ENCODE assay signal across 19 cellular contexts in genomic region chr1:96544831-96545221, GRCh38.
"Had no signal": no experiment of that assay in that cellular context is flagged by ENCODE, and none has a peak within 500 bp of the region (broad histone marks: within the 10 kb centered on the region; RNA-seq: fewer than 3 reads in every experiment).

No MANE protein-coding gene starts in this region.

- H3K9me3 Mint-ChIP-seq: activated B cell treated with CpG ODN at 0.5 μM for 24 hours; activated CD4-positive, alpha-beta memory T cell treated with anti-CD3 and anti-CD28 coated beads, Interleukin-2, amount 10 ng/mL, durations not matched to agents 7 days and 5 days; activated T-cell treated with anti-CD3 and anti-CD28 coated beads, Interleukin-2, amount 50 U/mL, for 4 hours; nephron had no signal

- H3K4me1 ChIP-seq: uterus had no signal

- H3K9me3 ChIP-seq: tibial nerve, uterus had no signal

- H3K27me3 ChIP-seq: brain microvascular endothelial cell, tibial nerve, uterus had no signal

- DNase-seq: activated B cell treated with CpG ODN at 0.5 μM for 24 hours; activated CD4-positive, alpha-beta memory T cell treated with anti-CD3 and anti-CD28 coated beads, Interleukin-2, amount 10 ng/mL, durations not matched to agents 7 days and 5 days; activated CD4-positive, alpha-beta T cell treated with anti-CD3 and anti-CD28 coated beads for 4 hours; activated naive CD4-positive, alpha-beta T cell treated with anti-CD3 and anti-CD28 coated beads, Interleukin-2, amount 50 U/mL, for 16 hours; activated T-cell treated with anti-CD3 and anti-CD28 coated beads, Interleukin-2, amount 50 U/mL, for 4 hours; aorta; brain microvascular endothelial cell; foreskin melanocyte; hypothalamus; kidney; midbrain; occipital lobe; stimulated activated naive CD8-positive, alpha-beta T cell treated with anti-CD3 and anti-CD28 coated beads, Interleukin-15, Interleukin-2, amounts not matched to agents 100 U/mL and 50 U/mL, for 24 hours; T-helper 2 cell; uterus had no signal

- H3K27me3 Mint-ChIP-seq: activated B cell treated with CpG ODN at 0.5 μM for 24 hours; activated CD4-positive, alpha-beta memory T cell treated with anti-CD3 and anti-CD28 coated beads, Interleukin-2, amount 10 ng/mL, durations not matched to agents 7 days and 5 days had no signal

- H3K4me3 ChIP-seq: coronary artery, tibial nerve, uterus had no signal

- H3K36me3 ChIP-seq: brain microvascular endothelial cell, tibial nerve, uterus had no signal

- H3K4me1 Mint-ChIP-seq: activated B cell treated with CpG ODN at 0.5 μM for 24 hours; activated CD4-positive, alpha-beta memory T cell treated with anti-CD3 and anti-CD28 coated beads, Interleukin-2, amount 10 ng/mL, durations not matched to agents 7 days and 5 days had no signal

- H3K27ac Mint-ChIP-seq: activated B cell treated with CpG ODN at 0.5 μM for 24 hours; activated CD4-positive, alpha-beta memory T cell treated with anti-CD3 and anti-CD28 coated beads, Interleukin-2, amount 10 ng/mL, durations not matched to agents 7 days and 5 days; nephron had no signal

- H3K27ac ChIP-seq: brain microvascular endothelial cell, coronary artery, tibial nerve, uterus had no signal

- H3K4me3 Mint-ChIP-seq: activated B cell treated with CpG ODN at 0.5 μM for 24 hours; activated CD4-positive, alpha-beta memory T cell treated with anti-CD3 and anti-CD28 coated beads, Interleukin-2, amount 10 ng/mL, durations not matched to agents 7 days and 5 days; activated T-cell treated with anti-CD3 and anti-CD28 coated beads, Interleukin-2, amount 50 U/mL, for 4 hours; nephron had no signal

- ATAC-seq: activated T-cell treated with anti-CD3 and anti-CD28 coated beads, Interleukin-2, amount 50 U/mL, for 4 hours; left lobe of liver; stimulated activated naive CD8-positive, alpha-beta T cell treated with anti-CD3 and anti-CD28 coated beads, Interleukin-15, Interleukin-2, amounts not matched to agents 100 U/mL and 50 U/mL, for 24 hours had no signal
